1 cellular context compared by ENCODE assay signal in the genomic region with DNA sequence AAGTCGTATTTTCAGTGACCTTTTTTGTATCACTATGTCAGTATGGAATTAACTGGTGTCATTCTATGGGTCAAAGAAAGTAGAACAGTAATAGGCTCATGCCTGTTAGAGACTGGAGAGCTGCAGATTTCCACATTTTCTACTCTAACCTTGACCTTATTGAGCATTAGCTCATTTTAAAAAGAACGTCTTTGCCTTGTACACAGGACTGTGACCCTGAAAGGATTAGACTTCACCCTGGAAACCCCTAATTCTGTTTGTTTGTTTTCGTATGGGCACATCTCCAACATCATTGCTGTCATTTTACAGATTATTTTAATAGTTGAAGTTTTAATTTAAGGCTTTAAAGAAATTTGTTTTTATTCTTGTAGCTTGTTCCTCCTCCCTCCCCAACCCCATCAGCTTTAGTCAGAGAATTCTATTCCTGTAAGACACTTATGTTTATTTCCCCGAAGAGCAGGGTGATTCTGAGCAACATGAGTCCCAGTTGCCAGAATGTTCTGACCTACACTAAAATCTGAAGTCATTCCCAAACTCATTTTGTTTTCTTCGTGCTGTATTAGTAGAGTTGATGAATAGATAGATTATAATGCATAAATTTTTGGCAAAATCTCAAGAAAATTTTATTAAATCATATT.
TF ChIP-seq lines count a peak whose summit lies in the region.

No MANE protein-coding gene starts in this region.

TF ChIP-seq in HepG2, 621 proteins besides CTCF, POLR2A, EP300 and RAD21 (continued from another document):
- TF ChIP-seq, protein P1, sequence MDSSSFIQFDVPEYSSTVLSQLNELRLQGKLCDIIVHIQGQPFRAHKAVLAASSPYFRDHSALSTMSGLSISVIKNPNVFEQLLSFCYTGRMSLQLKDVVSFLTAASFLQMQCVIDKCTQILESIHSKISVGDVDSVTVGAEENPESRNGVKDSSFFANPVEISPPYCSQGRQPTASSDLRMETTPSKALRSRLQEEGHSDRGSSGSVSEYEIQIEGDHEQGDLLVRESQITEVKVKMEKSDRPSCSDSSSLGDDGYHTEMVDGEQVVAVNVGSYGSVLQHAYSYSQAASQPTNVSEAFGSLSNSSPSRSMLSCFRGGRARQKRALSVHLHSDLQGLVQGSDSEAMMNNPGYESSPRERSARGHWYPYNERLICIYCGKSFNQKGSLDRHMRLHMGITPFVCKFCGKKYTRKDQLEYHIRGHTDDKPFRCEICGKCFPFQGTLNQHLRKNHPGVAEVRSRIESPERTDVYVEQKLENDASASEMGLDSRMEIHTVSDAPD (CRISPR knock-in tag; IDR thresholded peaks at IDR 0.05), result no peak
- TF ChIP-seq, protein P2, sequence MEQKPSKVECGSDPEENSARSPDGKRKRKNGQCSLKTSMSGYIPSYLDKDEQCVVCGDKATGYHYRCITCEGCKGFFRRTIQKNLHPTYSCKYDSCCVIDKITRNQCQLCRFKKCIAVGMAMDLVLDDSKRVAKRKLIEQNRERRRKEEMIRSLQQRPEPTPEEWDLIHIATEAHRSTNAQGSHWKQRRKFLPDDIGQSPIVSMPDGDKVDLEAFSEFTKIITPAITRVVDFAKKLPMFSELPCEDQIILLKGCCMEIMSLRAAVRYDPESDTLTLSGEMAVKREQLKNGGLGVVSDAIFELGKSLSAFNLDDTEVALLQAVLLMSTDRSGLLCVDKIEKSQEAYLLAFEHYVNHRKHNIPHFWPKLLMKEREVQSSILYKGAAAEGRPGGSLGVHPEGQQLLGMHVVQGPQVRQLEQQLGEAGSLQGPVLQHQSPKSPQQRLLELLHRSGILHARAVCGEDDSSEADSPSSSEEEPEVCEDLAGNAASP (CRISPR knock-in tag; IDR thresholded peaks at IDR 0.05; ENCODE audit: borderline replicate concordance), result peak; percentile 75; the same call in 1 of the 2 replicates
- TF ChIP-seq, protein P3, sequence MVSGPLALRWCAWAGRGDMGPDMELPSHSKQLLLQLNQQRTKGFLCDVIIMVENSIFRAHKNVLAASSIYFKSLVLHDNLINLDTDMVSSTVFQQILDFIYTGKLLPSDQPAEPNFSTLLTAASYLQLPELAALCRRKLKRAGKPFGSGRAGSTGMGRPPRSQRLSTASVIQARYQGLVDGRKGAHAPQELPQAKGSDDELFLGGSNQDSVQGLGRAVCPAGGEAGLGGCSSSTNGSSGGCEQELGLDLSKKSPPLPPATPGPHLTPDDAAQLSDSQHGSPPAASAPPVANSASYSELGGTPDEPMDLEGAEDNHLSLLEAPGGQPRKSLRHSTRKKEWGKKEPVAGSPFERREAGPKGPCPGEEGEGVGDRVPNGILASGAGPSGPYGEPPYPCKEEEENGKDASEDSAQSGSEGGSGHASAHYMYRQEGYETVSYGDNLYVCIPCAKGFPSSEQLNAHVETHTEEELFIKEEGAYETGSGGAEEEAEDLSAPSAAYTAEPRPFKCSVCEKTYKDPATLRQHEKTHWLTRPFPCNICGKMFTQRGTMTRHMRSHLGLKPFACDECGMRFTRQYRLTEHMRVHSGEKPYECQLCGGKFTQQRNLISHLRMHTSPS (CRISPR knock-in tag; IDR thresholded peaks at IDR 0.05; ENCODE audit: low read depth), result no peak
- TF ChIP-seq, protein P4, sequence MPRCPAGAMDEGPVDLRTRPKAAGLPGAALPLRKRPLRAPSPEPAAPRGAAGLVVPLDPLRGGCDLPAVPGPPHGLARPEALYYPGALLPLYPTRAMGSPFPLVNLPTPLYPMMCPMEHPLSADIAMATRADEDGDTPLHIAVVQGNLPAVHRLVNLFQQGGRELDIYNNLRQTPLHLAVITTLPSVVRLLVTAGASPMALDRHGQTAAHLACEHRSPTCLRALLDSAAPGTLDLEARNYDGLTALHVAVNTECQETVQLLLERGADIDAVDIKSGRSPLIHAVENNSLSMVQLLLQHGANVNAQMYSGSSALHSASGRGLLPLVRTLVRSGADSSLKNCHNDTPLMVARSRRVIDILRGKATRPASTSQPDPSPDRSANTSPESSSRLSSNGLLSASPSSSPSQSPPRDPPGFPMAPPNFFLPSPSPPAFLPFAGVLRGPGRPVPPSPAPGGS (CRISPR knock-in tag; IDR thresholded peaks at IDR 0.05), result no peak
- TF ChIP-seq, protein P5, sequence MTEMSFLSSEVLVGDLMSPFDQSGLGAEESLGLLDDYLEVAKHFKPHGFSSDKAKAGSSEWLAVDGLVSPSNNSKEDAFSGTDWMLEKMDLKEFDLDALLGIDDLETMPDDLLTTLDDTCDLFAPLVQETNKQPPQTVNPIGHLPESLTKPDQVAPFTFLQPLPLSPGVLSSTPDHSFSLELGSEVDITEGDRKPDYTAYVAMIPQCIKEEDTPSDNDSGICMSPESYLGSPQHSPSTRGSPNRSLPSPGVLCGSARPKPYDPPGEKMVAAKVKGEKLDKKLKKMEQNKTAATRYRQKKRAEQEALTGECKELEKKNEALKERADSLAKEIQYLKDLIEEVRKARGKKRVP (CRISPR knock-in tag; IDR thresholded peaks at IDR 0.05), result no peak
- TF ChIP-seq TCF7 (IDR thresholded peaks at IDR 0.05; ENCODE audit: low read depth) (0 out of 2 replicates have a peak, but pooled peaks have one; percentile 12), HDAC6 (IDR thresholded peaks at IDR 0.05; ENCODE audit: low read depth, low read length) (no peak), GATAD2A (CRISPR knock-in tag; IDR thresholded peaks at IDR 0.05) (peak; percentile 62; the same call in 1 of the 2 replicates), ZNF12 (CRISPR knock-in tag; IDR thresholded peaks at IDR 0.05) (no peak), SOX13 (IDR thresholded peaks at IDR 0.05) (no peak), SOX13 (CRISPR knock-in tag; conservative IDR thresholded peaks at IDR 0.05 in 1 of 2, IDR thresholded peaks at IDR 0.05 in 1 of 2) (peak in 1 of 2 experiments; percentile 39; a peak in 1 of 4 replicates), HNF4A (CRISPR knock-in tag; IDR thresholded peaks at IDR 0.05) (peak; percentile 81), HNF4G (IDR thresholded peaks at IDR 0.05; ENCODE audit: borderline replicate concordance, low read depth, low read length) (0 out of 2 replicates have a peak, but pooled peaks have one; percentile 15), HNF4G (CRISPR knock-in tag; IDR thresholded peaks at IDR 0.05; ENCODE audit: borderline replicate concordance, low read depth) (no peak), MIXL1 (CRISPR knock-in tag; IDR thresholded peaks at IDR 0.05) (peak; percentile 74), FOXJ3 (CRISPR knock-in tag; IDR thresholded peaks at IDR 0.05; ENCODE audit: borderline replicate concordance) (peak; percentile 64; the same call in 1 of the 2 replicates), NR2C2 (CRISPR knock-in tag; IDR thresholded peaks at IDR 0.05; ENCODE audit: borderline replicate concordance) (peak; percentile 56; the same call in 1 of the 2 replicates), ESRRA (CRISPR knock-in tag; IDR thresholded peaks at IDR 0.05; ENCODE audit: low read depth) (peak; percentile 70; the same call in 1 of the 2 replicates), NR2F1 (CRISPR knock-in tag; IDR thresholded peaks at IDR 0.05) (peak; percentile 69 to 74; a peak in 2 of 4 replicates), TBX2 (CRISPR knock-in tag; IDR thresholded peaks at IDR 0.05; ENCODE audit: borderline replicate concordance) (no peak), JUN (CRISPR knock-in tag; IDR thresholded peaks at IDR 0.05) (no peak), AGO2 (optimal IDR thresholded peaks at IDR 0.05; ENCODE audit: low read depth, low read length) (no peak)
- TF ChIP-seq, protein P6, sequence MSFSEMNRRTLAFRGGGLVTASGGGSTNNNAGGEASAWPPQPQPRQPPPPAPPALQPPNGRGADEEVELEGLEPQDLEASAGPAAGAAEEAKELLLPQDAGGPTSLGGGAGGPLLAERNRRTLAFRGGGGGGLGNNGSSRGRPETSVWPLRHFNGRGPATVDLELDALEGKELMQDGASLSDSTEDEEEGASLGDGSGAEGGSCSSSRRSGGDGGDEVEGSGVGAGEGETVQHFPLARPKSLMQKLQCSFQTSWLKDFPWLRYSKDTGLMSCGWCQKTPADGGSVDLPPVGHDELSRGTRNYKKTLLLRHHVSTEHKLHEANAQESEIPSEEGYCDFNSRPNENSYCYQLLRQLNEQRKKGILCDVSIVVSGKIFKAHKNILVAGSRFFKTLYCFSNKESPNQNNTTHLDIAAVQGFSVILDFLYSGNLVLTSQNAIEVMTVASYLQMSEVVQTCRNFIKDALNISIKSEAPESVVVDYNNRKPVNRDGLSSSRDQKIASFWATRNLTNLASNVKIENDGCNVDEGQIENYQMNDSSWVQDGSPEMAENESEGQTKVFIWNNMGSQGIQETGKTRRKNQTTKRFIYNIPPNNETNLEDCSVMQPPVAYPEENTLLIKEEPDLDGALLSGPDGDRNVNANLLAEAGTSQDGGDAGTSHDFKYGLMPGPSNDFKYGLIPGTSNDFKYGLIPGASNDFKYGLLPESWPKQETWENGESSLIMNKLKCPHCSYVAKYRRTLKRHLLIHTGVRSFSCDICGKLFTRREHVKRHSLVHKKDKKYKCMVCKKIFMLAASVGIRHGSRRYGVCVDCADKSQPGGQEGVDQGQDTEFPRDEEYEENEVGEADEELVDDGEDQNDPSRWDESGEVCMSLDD (CRISPR knock-in tag; IDR thresholded peaks at IDR 0.05; ENCODE audit: borderline replicate concordance), result peak; percentile 36; the same call in 1 of the 2 replicates
- TF ChIP-seq, protein P7, sequence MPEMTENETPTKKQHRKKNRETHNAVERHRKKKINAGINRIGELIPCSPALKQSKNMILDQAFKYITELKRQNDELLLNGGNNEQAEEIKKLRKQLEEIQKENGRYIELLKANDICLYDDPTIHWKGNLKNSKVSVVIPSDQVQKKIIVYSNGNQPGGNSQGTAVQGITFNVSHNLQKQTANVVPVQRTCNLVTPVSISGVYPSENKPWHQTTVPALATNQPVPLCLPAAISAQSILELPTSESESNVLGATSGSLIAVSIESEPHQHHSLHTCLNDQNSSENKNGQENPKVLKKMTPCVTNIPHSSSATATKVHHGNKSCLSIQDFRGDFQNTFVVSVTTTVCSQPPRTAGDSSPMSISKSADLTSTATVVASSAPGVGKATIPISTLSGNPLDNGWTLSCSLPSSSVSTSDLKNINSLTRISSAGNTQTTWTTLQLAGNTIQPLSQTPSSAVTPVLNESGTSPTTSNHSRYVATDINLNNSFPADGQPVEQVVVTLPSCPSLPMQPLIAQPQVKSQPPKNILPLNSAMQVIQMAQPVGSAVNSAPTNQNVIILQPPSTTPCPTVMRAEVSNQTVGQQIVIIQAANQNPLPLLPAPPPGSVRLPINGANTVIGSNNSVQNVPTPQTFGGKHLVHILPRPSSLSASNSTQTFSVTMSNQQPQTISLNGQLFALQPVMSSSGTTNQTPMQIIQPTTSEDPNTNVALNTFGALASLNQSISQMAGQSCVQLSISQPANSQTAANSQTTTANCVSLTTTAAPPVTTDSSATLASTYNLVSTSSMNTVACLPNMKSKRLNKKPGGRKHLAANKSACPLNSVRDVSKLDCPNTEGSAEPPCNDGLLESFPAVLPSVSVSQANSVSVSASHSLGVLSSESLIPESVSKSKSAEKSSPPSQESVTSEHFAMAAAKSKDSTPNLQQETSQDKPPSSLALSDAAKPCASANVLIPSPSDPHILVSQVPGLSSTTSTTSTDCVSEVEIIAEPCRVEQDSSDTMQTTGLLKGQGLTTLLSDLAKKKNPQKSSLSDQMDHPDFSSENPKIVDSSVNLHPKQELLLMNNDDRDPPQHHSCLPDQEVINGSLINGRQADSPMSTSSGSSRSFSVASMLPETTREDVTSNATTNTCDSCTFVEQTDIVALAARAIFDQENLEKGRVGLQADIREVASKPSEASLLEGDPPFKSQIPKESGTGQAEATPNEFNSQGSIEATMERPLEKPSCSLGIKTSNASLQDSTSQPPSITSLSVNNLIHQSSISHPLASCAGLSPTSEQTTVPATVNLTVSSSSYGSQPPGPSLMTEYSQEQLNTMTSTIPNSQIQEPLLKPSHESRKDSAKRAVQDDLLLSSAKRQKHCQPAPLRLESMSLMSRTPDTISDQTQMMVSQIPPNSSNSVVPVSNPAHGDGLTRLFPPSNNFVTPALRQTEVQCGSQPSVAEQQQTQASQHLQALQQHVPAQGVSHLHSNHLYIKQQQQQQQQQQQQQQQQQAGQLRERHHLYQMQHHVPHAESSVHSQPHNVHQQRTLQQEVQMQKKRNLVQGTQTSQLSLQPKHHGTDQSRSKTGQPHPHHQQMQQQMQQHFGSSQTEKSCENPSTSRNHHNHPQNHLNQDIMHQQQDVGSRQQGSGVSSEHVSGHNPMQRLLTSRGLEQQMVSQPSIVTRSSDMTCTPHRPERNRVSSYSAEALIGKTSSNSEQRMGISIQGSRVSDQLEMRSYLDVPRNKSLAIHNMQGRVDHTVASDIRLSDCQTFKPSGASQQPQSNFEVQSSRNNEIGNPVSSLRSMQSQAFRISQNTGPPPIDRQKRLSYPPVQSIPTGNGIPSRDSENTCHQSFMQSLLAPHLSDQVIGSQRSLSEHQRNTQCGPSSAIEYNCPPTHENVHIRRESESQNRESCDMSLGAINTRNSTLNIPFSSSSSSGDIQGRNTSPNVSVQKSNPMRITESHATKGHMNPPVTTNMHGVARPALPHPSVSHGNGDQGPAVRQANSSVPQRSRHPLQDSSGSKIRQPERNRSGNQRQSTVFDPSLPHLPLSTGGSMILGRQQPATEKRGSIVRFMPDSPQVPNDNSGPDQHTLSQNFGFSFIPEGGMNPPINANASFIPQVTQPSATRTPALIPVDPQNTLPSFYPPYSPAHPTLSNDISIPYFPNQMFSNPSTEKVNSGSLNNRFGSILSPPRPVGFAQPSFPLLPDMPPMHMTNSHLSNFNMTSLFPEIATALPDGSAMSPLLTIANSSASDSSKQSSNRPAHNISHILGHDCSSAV (CRISPR knock-in tag; IDR thresholded peaks at IDR 0.05; ENCODE audit: borderline replicate concordance), result no peak
- TF ChIP-seq, protein P8, sequence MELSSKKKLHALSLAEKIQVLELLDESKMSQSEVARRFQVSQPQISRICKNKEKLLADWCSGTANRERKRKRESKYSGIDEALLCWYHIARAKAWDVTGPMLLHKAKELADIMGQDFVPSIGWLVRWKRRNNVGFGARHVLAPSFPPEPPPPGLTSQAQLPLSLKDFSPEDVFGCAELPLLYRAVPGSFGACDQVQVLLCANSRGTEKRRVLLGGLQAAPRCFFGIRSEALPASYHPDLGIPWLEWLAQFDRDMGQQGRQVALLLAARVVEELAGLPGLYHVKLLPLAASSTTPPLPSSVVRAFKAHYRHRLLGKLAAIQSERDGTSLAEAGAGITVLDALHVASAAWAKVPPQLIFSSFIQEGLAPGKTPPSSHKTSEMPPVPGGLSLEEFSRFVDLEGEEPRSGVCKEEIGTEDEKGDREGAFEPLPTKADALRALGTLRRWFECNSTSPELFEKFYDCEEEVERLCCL (CRISPR knock-in tag; IDR thresholded peaks at IDR 0.05; ENCODE audit: borderline replicate concordance), result no peak
- TF ChIP-seq, protein P9, sequence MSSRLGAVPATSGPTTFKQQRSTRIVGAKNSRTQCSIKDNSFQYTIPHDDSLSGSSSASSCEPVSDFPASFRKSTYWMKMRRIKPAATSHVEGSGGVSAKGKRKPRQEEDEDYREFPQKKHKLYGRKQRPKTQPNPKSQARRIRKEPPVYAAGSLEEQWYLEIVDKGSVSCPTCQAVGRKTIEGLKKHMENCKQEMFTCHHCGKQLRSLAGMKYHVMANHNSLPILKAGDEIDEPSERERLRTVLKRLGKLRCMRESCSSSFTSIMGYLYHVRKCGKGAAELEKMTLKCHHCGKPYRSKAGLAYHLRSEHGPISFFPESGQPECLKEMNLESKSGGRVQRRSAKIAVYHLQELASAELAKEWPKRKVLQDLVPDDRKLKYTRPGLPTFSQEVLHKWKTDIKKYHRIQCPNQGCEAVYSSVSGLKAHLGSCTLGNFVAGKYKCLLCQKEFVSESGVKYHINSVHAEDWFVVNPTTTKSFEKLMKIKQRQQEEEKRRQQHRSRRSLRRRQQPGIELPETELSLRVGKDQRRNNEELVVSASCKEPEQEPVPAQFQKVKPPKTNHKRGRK (CRISPR knock-in tag; IDR thresholded peaks at IDR 0.05), result no peak
